In genomic region chr3:184325715-184326114, GRCh38 we compare ENCODE assay signal across 16 cellular contexts. TPM values are rescaled to one million over a fixed set of nuclear protein-coding genes. Genes with fewer than 3 reads are reported as not detected.
A peak's percentile ranks its signal among the peaks of the same experiment; 100 is the strongest.
DNase-seq lines count a peak whose midpoint lies in the region; ATAC-seq and TF ChIP-seq lines count a peak whose summit lies in the region.
"Had no signal": no experiment of that assay in that cellular context is flagged by ENCODE, and none has a peak within 500 bp of the region (broad histone marks: within the 10 kb centered on the region; RNA-seq: fewer than 3 reads in every experiment).

No MANE protein-coding gene starts in this region.

- BruUV-seq in mammary epithelial cell (replicated peaks; lab: Mats Ljungman, UMichigan) = no TSS peak

- no peak overlapping the region for H3K4me2 ChIP-seq in mammary epithelial cell (ENCODE audit: insufficient read depth, low read depth, low read length)

- 79% methylated on average over 4 of the region's 4 CpGs for WGBS in mammary epithelial cell (ENCODE audit: low coverage, missing lambda C conversion rate)
- 77 to 88% methylated on average over 4 of the region's 4 CpGs for WGBS in aorta, 2 donors

- H3K9me3 Mint-ChIP-seq in activated T-cell treated with anti-CD3 and anti-CD28 coated beads, Interleukin-2, amount 50 U/mL, for 72 hours = no peaks in the 10 kb centered on the region
- no peaks in the 10 kb centered on the region for H3K9me3 Mint-ChIP-seq in stimulated activated naive B cell treated with anti-CD40 and anti-IgM and Interleukin-4, amounts not matched to agents 10 μg/mL and 1 μg/mL and 100 μg/mL, for 72 hours

- no peaks in the 10 kb centered on the region for H3K27me3 ChIP-seq in mammary epithelial cell (ENCODE audit: insufficient read depth, low read length)
- no peaks in the 10 kb centered on the region for H3K27me3 ChIP-seq in breast epithelium
- no peaks in the 10 kb centered on the region for H3K27me3 ChIP-seq in aorta (ENCODE audit: control insufficient read depth in 1 of 2, insufficient read depth in 2 of 2, low read length in 1 of 2)
- H3K27me3 ChIP-seq in uterus = no peaks in the 10 kb centered on the region

- intact Hi-C loops in mammary epithelial cell (cut with micrococcal nuclease) (no loop called here), breast epithelium (cut with DNase I; ENCODE audit: low total_unique reads) (no loop called here), aorta (cut with DNase I) (no loop called here), uterus (cut with DNase I; ENCODE audit: low total_unique reads) (no loop called here)

- H3K36me3 Mint-ChIP-seq in activated T-cell treated with anti-CD3 and anti-CD28 coated beads, Interleukin-2, amount 50 U/mL, for 72 hours (ENCODE audit: insufficient read depth in 2 of 2) = peaks cover 27 to 69% of the 10 kb centered on the region in 2 donors
- peaks cover 73 to 84% of the 10 kb centered on the region in 2 donors for H3K36me3 Mint-ChIP-seq in stimulated activated naive B cell treated with anti-CD40 and anti-IgM and Interleukin-4, amounts not matched to agents 10 μg/mL and 1 μg/mL and 100 μg/mL, for 72 hours

- H3K4me3 ChIP-seq in mammary epithelial cell (replicated peaks in 1 of 3; ENCODE audit: insufficient read depth in 1 of 3, low read depth in 2 of 3, low read length in 3 of 3) = no peak overlapping the region
- no peak overlapping the region for H3K4me3 ChIP-seq in breast epithelium
- no peak overlapping the region for H3K4me3 ChIP-seq in aorta (ENCODE audit: low read length in 2 of 2)
- no peak overlapping the region for H3K4me3 ChIP-seq in uterus

- peak; percentile 82 to 90 for ATAC-seq in activated T-cell treated with anti-CD3 and anti-CD28 coated beads, Interleukin-2, amount 50 U/mL, for 72 hours (replicated peaks in 1 of 2)
- no peak for ATAC-seq in stimulated activated naive B cell treated with anti-CD40 and anti-IgM and Interleukin-4, amounts not matched to agents 10 μg/mL and 1 μg/mL and 100 μg/mL, for 72 hours (replicated peaks)
- no peak for ATAC-seq in aorta (ENCODE audit: low FRiP score)
- ATAC-seq: left lobe of liver, Panc1, sciatic nerve had no signal

- H2AFZ ChIP-seq in mammary epithelial cell (ENCODE audit: low read depth, low read length) = no peak overlapping the region

- no peaks in the 10 kb centered on the region for H3K9me3 ChIP-seq in mammary epithelial cell (replicated peaks; ENCODE audit: insufficient read depth, low read length)
- no peaks in the 10 kb centered on the region for H3K9me3 ChIP-seq in breast epithelium
- H3K9me3 ChIP-seq in aorta (ENCODE audit: control insufficient read depth, low read length) = no peaks in the 10 kb centered on the region
- no peaks in the 10 kb centered on the region for H3K9me3 ChIP-seq in uterus

- dilution Hi-C loops in mammary epithelial cell (cut with HindIII; ENCODE audit: low sequenced_read_pairs) = no loop called here

- TF ChIP-seq CTCF in mammary epithelial cell (conservative IDR thresholded peaks at IDR 0.05 in 1 of 2, IDR thresholded peaks at IDR 0.05 in 1 of 2; ENCODE audit: extremely low read depth in 1 of 2, insufficient read depth in 1 of 2, low read depth in 1 of 2, low read length in 2 of 2) (no peak), breast epithelium (IDR thresholded peaks at IDR 0.05) (no peak), uterus (IDR thresholded peaks at IDR 0.05) (no peak)

- H3K4me1 Mint-ChIP-seq in activated T-cell treated with anti-CD3 and anti-CD28 coated beads, Interleukin-2, amount 50 U/mL, for 72 hours (ENCODE audit: low read depth) = peaks cover 41% of the 10 kb centered on the region
- peaks cover 20 to 28% of the 10 kb centered on the region in 2 donors for H3K4me1 Mint-ChIP-seq in stimulated activated naive B cell treated with anti-CD40 and anti-IgM and Interleukin-4, amounts not matched to agents 10 μg/mL and 1 μg/mL and 100 μg/mL, for 72 hours

- H3K4me3 Mint-ChIP-seq in activated T-cell treated with anti-CD3 and anti-CD28 coated beads, Interleukin-2, amount 50 U/mL, for 72 hours = no peak overlapping the region
- H3K4me3 Mint-ChIP-seq in stimulated activated naive B cell treated with anti-CD40 and anti-IgM and Interleukin-4, amounts not matched to agents 10 μg/mL and 1 μg/mL and 100 μg/mL, for 72 hours = no peak overlapping the region

- H4K20me1 ChIP-seq in mammary epithelial cell (ENCODE audit: insufficient read depth, low read length) = no peaks in the 10 kb centered on the region

- H3K79me2 ChIP-seq in mammary epithelial cell (ENCODE audit: insufficient read depth, low read length) = peaks cover 89% of the 10 kb centered on the region

- no peaks in the 10 kb centered on the region for H3K27me3 Mint-ChIP-seq in activated T-cell treated with anti-CD3 and anti-CD28 coated beads, Interleukin-2, amount 50 U/mL, for 72 hours (ENCODE audit: low read depth)
- no peaks in the 10 kb centered on the region for H3K27me3 Mint-ChIP-seq in stimulated activated naive B cell treated with anti-CD40 and anti-IgM and Interleukin-4, amounts not matched to agents 10 μg/mL and 1 μg/mL and 100 μg/mL, for 72 hours

- H3K27ac ChIP-seq in mammary epithelial cell (ENCODE audit: insufficient read depth, low read depth, low read length) = no peak overlapping the region
- no peak overlapping the region for H3K27ac ChIP-seq in breast epithelium
- H3K27ac ChIP-seq in aorta (ENCODE audit: low read depth in 1 of 2, low read length in 2 of 2) = no peak overlapping the region
- no peak overlapping the region for H3K27ac ChIP-seq in uterus
- H3K27ac ChIP-seq: VCaP had no signal

- H3K4me1 ChIP-seq in mammary epithelial cell (ENCODE audit: insufficient read depth, low read length) = peaks cover under 1% of the 10 kb centered on the region
- H3K4me1 ChIP-seq in breast epithelium = no peaks in the 10 kb centered on the region
- H3K4me1 ChIP-seq in aorta (ENCODE audit: control insufficient read depth in 1 of 2, insufficient read depth in 2 of 2, low read length in 2 of 2) = no peaks in the 10 kb centered on the region
- H3K4me1 ChIP-seq in uterus = no peaks in the 10 kb centered on the region

- no peak overlapping the region for H3K9ac ChIP-seq in mammary epithelial cell (ENCODE audit: insufficient read depth, low read length)

- in situ Hi-C loops in mammary epithelial cell (cut with MboI; ENCODE audit: low sequenced_read_pairs in 2 of 2) = no loop called here

- TF ChIP-seq POLR2A in breast epithelium (IDR thresholded peaks at IDR 0.05) = no peak
- TF ChIP-seq POLR2A in uterus (IDR thresholded peaks at IDR 0.05) = no peak

- peak; percentile 48 for DNase-seq in mammary epithelial cell
- DNase-seq in breast epithelium (ENCODE audit: low spot score in 2 of 2) = no peak
- DNase-seq in activated T-cell treated with anti-CD3 and anti-CD28 coated beads, Interleukin-2, amount 50 U/mL, for 72 hours = peak; percentile 34 to 63
- peak; percentile 54 for DNase-seq in kidney tubule cell (ENCODE audit: low spot score)
- DNase-seq in stimulated activated naive B cell treated with anti-CD40 and anti-IgM and Interleukin-4, amounts not matched to agents 10 μg/mL and 1 μg/mL and 100 μg/mL, for 72 hours = no peak
- DNase-seq in aorta = no peak
- no peak for DNase-seq in DMS 273 (lab: John Stamatoyannopoulos, UW; ENCODE audit: unreplicated experiment)
- DNase-seq in uterus = no peak
- DNase-seq: DMS153; effector CD4-positive, alpha-beta T cell; NCI-H774; nucleus accumbens had no signal

- H3K27ac Mint-ChIP-seq in activated T-cell treated with anti-CD3 and anti-CD28 coated beads, Interleukin-2, amount 50 U/mL, for 72 hours = peak overlapping the region; percentile 55
- H3K27ac Mint-ChIP-seq in stimulated activated naive B cell treated with anti-CD40 and anti-IgM and Interleukin-4, amounts not matched to agents 10 μg/mL and 1 μg/mL and 100 μg/mL, for 72 hours = peak overlapping the region; percentile 53

- H3K36me3 ChIP-seq in mammary epithelial cell (ENCODE audit: insufficient read depth, low read length) (peaks cover 83% of the 10 kb centered on the region), breast epithelium (peaks cover 50% of the 10 kb centered on the region), aorta (ENCODE audit: control insufficient read depth in 1 of 2, insufficient read depth in 2 of 2, low read length in 1 of 2) (peaks cover 5 to 46% of the 10 kb centered on the region in 2 donors), uterus (no peaks in the 10 kb centered on the region)

- CTCF ChIA-PET in mammary epithelial cell (lab: Charles Lee; ENCODE audit: low non-redundant PET) = no interaction called here

RNA-seq across cellular contexts. Expression of gene EIF4G1, which starts 11.3 kb away (rescaled TPM):
- total RNA-seq in mammary epithelial cell = 100 to 1,000 TPM; 278 to 534 TPM
- 528 TPM for polyA plus RNA-seq in mammary epithelial cell
- 785 TPM for polyA minus RNA-seq in mammary epithelial cell
- 100 to 1,000 TPM; 168 to 202 (median 196) TPM for total RNA-seq in breast epithelium
- total RNA-seq in activated T-cell treated with anti-CD3 and anti-CD28 coated beads, Interleukin-2, amount 50 U/mL, for 72 hours = 100 to 1,000 TPM; 274 to 305 TPM
- 100 to 1,000 TPM; 234 to 285 TPM for total RNA-seq in aorta
- polyA plus RNA-seq in aorta = 100 to 1,000 TPM in 1 of 2 donors, 10 to 100 TPM in 1; 72.8 to 140 TPM
- total RNA-seq in uterus = 100 to 1,000 TPM; 133 to 269 (median 170) TPM

RNA-seq across cellular contexts. Expression of gene FAM131A, which starts 11.7 kb away (rescaled TPM):
- total RNA-seq in mammary epithelial cell = 10 to 100 TPM; 10.7 to 15.5 TPM
- 12.1 TPM for polyA plus RNA-seq in mammary epithelial cell
- polyA minus RNA-seq in mammary epithelial cell = 14.8 TPM
- 10 to 100 TPM; 18.7 to 32.4 (median 26.5) TPM for total RNA-seq in breast epithelium
- 1 to 10 TPM; 6.6 to 7.6 TPM for total RNA-seq in activated T-cell treated with anti-CD3 and anti-CD28 coated beads, Interleukin-2, amount 50 U/mL, for 72 hours
- total RNA-seq in aorta = 10 to 100 TPM; 28.2 to 40.6 TPM
- polyA plus RNA-seq in aorta = 10 to 100 TPM; 10.6 to 27.1 TPM
- total RNA-seq in uterus = 10 to 100 TPM; 13.2 to 42.6 (median 36.8) TPM

RNA-seq across cellular contexts. Expression of gene PSMD2, which starts 26.7 kb away (rescaled TPM):
- total RNA-seq in mammary epithelial cell = 100 to 1,000 TPM; 276 to 541 TPM
- polyA plus RNA-seq in mammary epithelial cell = 485 TPM
- 594 TPM for polyA minus RNA-seq in mammary epithelial cell
- 100 to 1,000 TPM; 201 to 275 (median 214) TPM for total RNA-seq in breast epithelium
- 100 to 1,000 TPM; 169 to 184 TPM for total RNA-seq in activated T-cell treated with anti-CD3 and anti-CD28 coated beads, Interleukin-2, amount 50 U/mL, for 72 hours
- 100 to 1,000 TPM; 139 to 143 TPM for total RNA-seq in aorta
- 100 to 1,000 TPM; 116 to 139 TPM for polyA plus RNA-seq in aorta
- total RNA-seq in uterus = 100 to 1,000 TPM; 117 to 275 (median 147) TPM

RNA-seq across cellular contexts. Expression of gene CLCN2, which starts 35.7 kb away (rescaled TPM):
- total RNA-seq in mammary epithelial cell = 10 to 100 TPM in 1 of 2 donors, 1 to 10 TPM in 1; 5.7 to 10.7 TPM
- polyA plus RNA-seq in mammary epithelial cell = 5.1 TPM
- polyA minus RNA-seq in mammary epithelial cell = 6.6 TPM
- total RNA-seq in breast epithelium = 1 to 10 TPM; 2.1 to 4.2 (median 2.6) TPM
- 1 to 10 TPM; 3.1 to 3.9 TPM for total RNA-seq in activated T-cell treated with anti-CD3 and anti-CD28 coated beads, Interleukin-2, amount 50 U/mL, for 72 hours
- 1 to 10 TPM; 4.1 to 6.5 TPM for total RNA-seq in aorta
- 10 to 100 TPM in 1 of 2 donors, 1 to 10 TPM in 1; 4.3 to 14.5 TPM for polyA plus RNA-seq in aorta
- total RNA-seq in uterus = 10 to 100 TPM in 2 of 4 donors, 1 to 10 TPM in 1, under 1 TPM in 1; 0.77 to 20.8 (median 7.3) TPM

RNA-seq across cellular contexts. Expression of gene POLR2H, which starts 35.8 kb away (rescaled TPM):
- total RNA-seq in mammary epithelial cell (10 to 100 TPM; 41.7 to 78.2 TPM), breast epithelium (100 to 1,000 TPM in 1 of 3 donors, 10 to 100 TPM in 2; 63.7 to 101 (median 99.5) TPM), aorta (10 to 100 TPM; 43.9 to 59.3 TPM), uterus (100 to 1,000 TPM in 2 of 4 donors, 10 to 100 TPM in 2; 52.8 to 103 (median 82.7) TPM)
- polyA plus RNA-seq in mammary epithelial cell (169 TPM), aorta (100 to 1,000 TPM in 1 of 2 donors, 10 to 100 TPM in 1; 55.3 to 151 TPM)
- polyA minus RNA-seq in mammary epithelial cell = 107 TPM
- total RNA-seq in activated T-cell treated with anti-CD3 and anti-CD28 coated beads, Interleukin-2, amount 50 U/mL, for 72 hours = 10 to 100 TPM; 86.9 to 93.6 TPM

Comparison
In these comparisons a context has a peak if more than half of its experiments do, and no peak if none do; other contexts are left out.
1. DNase-seq: peak in mammary epithelial cell (single experiment), activated T-cell treated with anti-CD3 and anti-CD28 coated beads, Interleukin-2, amount 50 U/mL, for 72 hours (2 of 2) and kidney tubule cell (single experiment); none in breast epithelium (0 of 2), stimulated activated naive B cell treated with anti-CD40 and anti-IgM and Interleukin-4, amounts not matched to agents 10 μg/mL and 1 μg/mL and 100 μg/mL, for 72 hours (single experiment), aorta (0 of 2), DMS 273 (single experiment) and uterus (0 of 2).
2. ATAC-seq: peak in activated T-cell treated with anti-CD3 and anti-CD28 coated beads, Interleukin-2, amount 50 U/mL, for 72 hours (2 of 2); none in stimulated activated naive B cell treated with anti-CD40 and anti-IgM and Interleukin-4, amounts not matched to agents 10 μg/mL and 1 μg/mL and 100 μg/mL, for 72 hours (0 of 2) and aorta (single experiment).